Comparison of ENCODE assay signal across 27 cellular contexts in the genomic region with DNA sequence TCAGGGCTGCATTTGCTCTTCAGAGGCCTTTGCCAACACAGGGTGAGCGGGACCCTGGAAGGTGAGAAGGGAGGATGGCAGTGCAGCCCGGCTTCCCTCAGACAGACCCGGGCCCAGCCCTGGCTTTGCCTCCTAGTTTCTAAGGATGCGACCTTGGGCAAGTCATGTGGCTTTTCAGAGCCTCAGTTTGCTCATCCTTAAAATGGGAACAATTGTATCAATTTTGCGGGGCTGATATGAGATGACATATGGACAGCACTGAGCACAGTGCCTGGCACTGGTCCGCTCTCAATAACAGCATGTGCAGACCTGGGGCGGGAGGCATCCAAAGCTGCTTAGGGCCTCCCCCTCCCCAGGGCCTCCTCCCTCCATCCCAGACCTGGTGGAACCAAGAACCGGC.
"Had no signal": no experiment of that assay in that cellular context is flagged by ENCODE, and none has a peak within 500 bp of the region (broad histone marks: within the 10 kb centered on the region; RNA-seq: fewer than 3 reads in every experiment).

No MANE protein-coding gene starts in this region.

- H3K79me2 ChIP-seq: parathyroid adenoma had no signal

- DNase-seq: colonic mucosa; effector CD8-positive, alpha-beta T cell; foreskin fibroblast; gastrocnemius medialis; head of caudate nucleus; kidney; natural killer cell; stimulated activated CD4-positive, alpha-beta T cell treated with anti-CD3 and anti-CD28 coated beads, Interleukin-12 subunit alpha, Interleukin-12 subunit beta, amount 100 ng/mL, for 4 hours; stimulated activated CD4-positive, alpha-beta T cell treated with anti-CD3 and anti-CD28 coated beads, Interleukin-1b, Interleukin-23, amount 100 ng/mL, for 48 hours; stimulated activated CD4-positive, alpha-beta T cell treated with anti-CD3 and anti-CD28 coated beads, Interleukin-4, amount 100 ng/mL, for 1 hour; stimulated activated CD8-positive, alpha-beta memory T cell treated with anti-CD3 and anti-CD28 coated beads, Interleukin-4, amount 100 ng/mL, for 48 hours; stimulated activated naive CD8-positive, alpha-beta T cell treated with anti-CD3 and anti-CD28 coated beads, Interleukin-15, Interleukin-2, amounts not matched to agents 100 U/mL and 50 U/mL, for 24 hours; upper lobe of left lung had no signal

- H3K27me3 ChIP-seq: colonic mucosa, gastrocnemius medialis, upper lobe of left lung had no signal

- ATAC-seq: esophagus mucosa; gastrocnemius medialis; left lobe of liver; natural killer cell; sciatic nerve; stimulated activated naive CD8-positive, alpha-beta T cell treated with anti-CD3 and anti-CD28 coated beads, Interleukin-15, Interleukin-2, amounts not matched to agents 100 U/mL and 50 U/mL, for 24 hours had no signal

- H3K4me2 ChIP-seq: smooth muscle cell had no signal

- H3K9me3 ChIP-seq: colonic mucosa, gastrocnemius medialis, thoracic aorta, tibial nerve, upper lobe of left lung had no signal

- H3K4me1 Mint-ChIP-seq: memory B cell, natural killer cell had no signal

- H3K9ac ChIP-seq: parathyroid adenoma had no signal

- H3K9me3 Mint-ChIP-seq: dendritic cell treated with granulocyte-macrophage colony-stimulating factor and Interleukin-4, amounts not matched to agents 40 ng/mL and 50 ng/mL, for 4 days; endodermal cell; memory B cell; natural killer cell had no signal

- FAIRE-seq: kidney, urothelium cell line had no signal

- H3K36me3 ChIP-seq: colonic mucosa, gastrocnemius medialis, thoracic aorta, tibial nerve, upper lobe of left lung had no signal

- H3K27ac ChIP-seq: colonic mucosa, epithelial cell of prostate, gastrocnemius medialis, parathyroid adenoma, thoracic aorta, tibial nerve, upper lobe of left lung had no signal

- H3K36me3 Mint-ChIP-seq: memory B cell, natural killer cell had no signal

- H3K27ac Mint-ChIP-seq: dendritic cell treated with granulocyte-macrophage colony-stimulating factor and Interleukin-4, amounts not matched to agents 40 ng/mL and 50 ng/mL, for 4 days; endodermal cell; memory B cell; natural killer cell; progenitor cell of endocrine pancreas had no signal

- H3K4me1 ChIP-seq: colonic mucosa, gastrocnemius medialis, parathyroid adenoma, tibial nerve, upper lobe of left lung had no signal

- H3K4me3 ChIP-seq: colonic mucosa, gastrocnemius medialis, lung, smooth muscle cell, thoracic aorta, tibial nerve, upper lobe of left lung had no signal

- H3K4me3 Mint-ChIP-seq: dendritic cell treated with granulocyte-macrophage colony-stimulating factor and Interleukin-4, amounts not matched to agents 40 ng/mL and 50 ng/mL, for 4 days; endodermal cell; memory B cell; natural killer cell had no signal

- H2AFZ ChIP-seq: parathyroid adenoma had no signal
